In the genomic region with DNA sequence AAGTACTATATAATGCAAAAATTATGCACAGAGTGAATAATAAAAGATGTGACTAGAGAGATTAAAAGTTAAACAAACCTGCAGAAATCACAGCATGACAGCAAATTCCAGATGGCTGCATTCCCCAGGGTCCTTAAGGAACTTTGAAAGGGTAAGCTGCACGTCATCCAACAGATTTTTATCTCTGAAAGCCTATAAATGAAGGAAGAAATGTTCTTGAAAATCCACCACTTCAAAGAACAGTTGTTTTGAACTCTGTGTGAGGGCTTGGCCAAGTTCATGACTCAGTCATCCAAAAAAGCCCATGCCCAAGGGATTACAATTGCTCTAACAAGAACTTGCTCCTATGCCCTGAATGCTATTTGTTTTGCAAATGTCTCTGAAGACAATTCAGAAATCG, we compare ENCODE assay signal across 16 cellular contexts.
A peak's percentile ranks its signal among the peaks of the same experiment; 100 is the strongest.
DNase-seq lines count a peak whose midpoint lies in the region; ATAC-seq and TF ChIP-seq lines count a peak whose summit lies in the region.
"Had no signal": no experiment of that assay in that cellular context is flagged by ENCODE, and none has a peak within 500 bp of the region (broad histone marks: within the 10 kb centered on the region; RNA-seq: fewer than 3 reads in every experiment).

No MANE protein-coding gene starts in this region.

- no peaks in the 10 kb centered on the region for H3K36me3 ChIP-seq in SJCRH30
- H3K36me3 ChIP-seq: lower lobe of right lung, neutrophil had no signal

- H3K4me1 Mint-ChIP-seq in glutamatergic neuron (ENCODE audit: low read depth, unreplicated experiment) (peaks cover 10% of the 10 kb centered on the region), T-cell (no peaks in the 10 kb centered on the region)

- peaks cover 8% of the 10 kb centered on the region for H3K9me3 Mint-ChIP-seq in glutamatergic neuron (ENCODE audit: unreplicated experiment)
- peaks cover 11 to 33% (median 16%) of the 10 kb centered on the region in 3 donors for H3K9me3 Mint-ChIP-seq in T-cell

- H3K36me3 Mint-ChIP-seq in glutamatergic neuron (ENCODE audit: unreplicated experiment): peaks cover 5% of the 10 kb centered on the region
- H3K36me3 Mint-ChIP-seq in T-cell: no peaks in the 10 kb centered on the region
- H3K36me3 Mint-ChIP-seq: type B pancreatic cell had no signal

- H3K27me3 Mint-ChIP-seq in glutamatergic neuron (ENCODE audit: unreplicated experiment) (peaks cover 3% of the 10 kb centered on the region), T-cell (no peaks in the 10 kb centered on the region)
- H3K27me3 Mint-ChIP-seq: type B pancreatic cell had no signal

- CTCF ChIA-PET in T-cell (lab: Charles Lee): no interaction called here

- POLR2A ChIA-PET in T-cell (lab: Charles Lee): no interaction called here

- ATAC-seq in GM18858 (IDR thresholded peaks at IDR 0.05; ENCODE audit: unreplicated experiment): no peak
- no peak for ATAC-seq in T-cell (replicated peaks in 1 of 4)
- ATAC-seq: lower lobe of right lung had no signal

- H3K27me3 ChIP-seq in SJCRH30: no peaks in the 10 kb centered on the region
- H3K27me3 ChIP-seq: neutrophil had no signal

- no peak overlapping the region for H3K4me3 ChIP-seq in SJCRH30
- H3K4me3 ChIP-seq in fibroblast of the aortic adventitia (ENCODE audit: low read depth, low read length): no peak overlapping the region
- H3K4me3 ChIP-seq: lower lobe of right lung had no signal

- DNase-seq in NCI-H82 (lab: John Stamatoyannopoulos, UW): peak; percentile 13
- DNase-seq in NCI-H82 treated with DMSO at 0.1 percent for 48 hours (lab: John Stamatoyannopoulos, UW; ENCODE audit: unreplicated experiment): no peak
- peak; percentile 4 to 20 for DNase-seq in SJCRH30
- DNase-seq in fibroblast of the aortic adventitia (ENCODE audit: low read depth): peak; percentile 8
- peak; percentile 81 for DNase-seq in smooth muscle cell of the brain vasculature (ENCODE audit: low read depth, low spot score)
- DNase-seq in glutamatergic neuron: no peak
- DNase-seq in T-cell: no peak
- DNase-seq: 8988T; activated CD4-positive, CD25-positive, alpha-beta regulatory T cell treated with anti-CD3 and anti-CD28 coated beads, Interleukin-2, amount 50 U/mL, for 72 hours; amygdala; effector CD8-positive, alpha-beta T cell; lower lobe of right lung; NK-92 treated with Interleukin-12 subunit alpha and Interleukin-12 subunit beta, amount 100 ng/mL, for 24 hours had no signal

- H3K27ac ChIP-seq in SJCRH30: no peak overlapping the region
- H3K27ac ChIP-seq: lower lobe of right lung, neutrophil had no signal

- no peaks in the 10 kb centered on the region for H3K4me1 ChIP-seq in SJCRH30
- H3K4me1 ChIP-seq: lower lobe of right lung had no signal

- H3K4me3 Mint-ChIP-seq in glutamatergic neuron (ENCODE audit: unreplicated experiment) (no peak overlapping the region), T-cell (no peak overlapping the region)
- H3K4me3 Mint-ChIP-seq: type B pancreatic cell had no signal

- H3K27ac Mint-ChIP-seq in glutamatergic neuron (ENCODE audit: unreplicated experiment) (no peak overlapping the region), T-cell (no peak overlapping the region)
- H3K27ac Mint-ChIP-seq: type B pancreatic cell had no signal

- H3K9me3 ChIP-seq in SJCRH30 (replicated peaks): no peaks in the 10 kb centered on the region
- H3K9me3 ChIP-seq: neutrophil had no signal

- TF ChIP-seq CTCF in fibroblast of the aortic adventitia (IDR thresholded peaks at IDR 0.05; ENCODE audit: insufficient read depth, low read length) (no peak), glutamatergic neuron (IDR thresholded peaks at IDR 0.05; ENCODE audit: partially characterized antibody, unreplicated experiment) (no peak)

Comparison
In these comparisons a context has a peak if more than half of its experiments do, and no peak if none do; other contexts are left out.
1. DNase-seq: peak in NCI-H82 (single experiment), SJCRH30 (2 of 2), fibroblast of the aortic adventitia (single experiment) and smooth muscle cell of the brain vasculature (single experiment); none in NCI-H82 treated with DMSO at 0.1 percent for 48 hours (single experiment), glutamatergic neuron (single experiment) and T-cell (0 of 34).